ENCODE assay signal across 31 cellular contexts in the genomic region with DNA sequence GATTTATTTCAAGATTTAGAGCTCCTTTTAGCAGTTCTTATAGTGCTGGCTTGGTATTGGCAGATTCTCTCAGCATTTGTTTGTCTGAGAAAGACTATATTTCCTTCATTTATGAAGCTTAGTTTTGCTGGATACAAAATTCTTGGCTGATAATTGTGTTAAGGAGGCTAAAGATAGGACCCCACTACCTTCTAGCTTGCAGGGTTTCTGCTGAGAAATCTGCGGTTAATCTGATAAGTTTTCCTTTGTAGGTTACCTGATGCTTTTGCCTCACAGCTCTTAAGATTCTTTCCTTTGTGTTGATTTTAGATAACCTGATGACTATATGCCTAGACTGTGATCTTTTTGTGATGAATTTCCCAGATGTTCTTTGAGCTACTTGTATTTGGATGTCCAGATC.
"Had no signal": no experiment of that assay in that cellular context is flagged by ENCODE, and none has a peak within 500 bp of the region (broad histone marks: within the 10 kb centered on the region; RNA-seq: fewer than 3 reads in every experiment).

No MANE protein-coding gene starts in this region.

- H3K27me3 ChIP-seq: neural progenitor cell, ovary, spleen, suprapubic skin, testis, tibial artery, transverse colon, upper lobe of right lung, uterus had no signal

- H3K9ac ChIP-seq: neural progenitor cell, parathyroid adenoma had no signal

- H3K4me3 ChIP-seq: neural progenitor cell, ovary, psoas muscle, skin epidermis, smooth muscle cell, spleen, suprapubic skin, testis, tibial artery, transverse colon, upper lobe of right lung, uterus had no signal

- H3K4me3 Mint-ChIP-seq: natural killer cell; nephron; neural progenitor cell; stimulated activated memory B cell treated with anti-CD40 and anti-IgM and Interleukin-4, amounts not matched to agents 10 μg/mL and 1 μg/mL and 100 μg/mL, for 72 hours; stimulated activated naive CD8-positive, alpha-beta T cell treated with anti-CD3 and anti-CD28 coated beads, Interleukin-15, amount 100 ng/mL, for 72 hours; type B pancreatic cell had no signal

- H3K4me1 ChIP-seq: neural progenitor cell, parathyroid adenoma, spleen, suprapubic skin, testis, transverse colon, upper lobe of right lung, uterus had no signal

- H3K27me3 Mint-ChIP-seq: progenitor cell of endocrine pancreas; stimulated activated memory B cell treated with anti-CD40 and anti-IgM and Interleukin-4, amounts not matched to agents 10 μg/mL and 1 μg/mL and 100 μg/mL, for 72 hours; stimulated activated naive CD8-positive, alpha-beta T cell treated with anti-CD3 and anti-CD28 coated beads, Interleukin-15, amount 100 ng/mL, for 72 hours; type B pancreatic cell had no signal

- H3K27ac Mint-ChIP-seq: natural killer cell; nephron; neural progenitor cell; progenitor cell of endocrine pancreas; stimulated activated memory B cell treated with anti-CD40 and anti-IgM and Interleukin-4, amounts not matched to agents 10 μg/mL and 1 μg/mL and 100 μg/mL, for 72 hours; stimulated activated naive CD8-positive, alpha-beta T cell treated with anti-CD3 and anti-CD28 coated beads, Interleukin-15, amount 100 ng/mL, for 72 hours; type B pancreatic cell had no signal

- H3K4me2 ChIP-seq: neural progenitor cell, smooth muscle cell had no signal

- H3K9me3 ChIP-seq: ovary, psoas muscle, suprapubic skin, testis, tibial artery, uterus had no signal

- H3K4me1 Mint-ChIP-seq: natural killer cell; neural progenitor cell; stimulated activated memory B cell treated with anti-CD40 and anti-IgM and Interleukin-4, amounts not matched to agents 10 μg/mL and 1 μg/mL and 100 μg/mL, for 72 hours; stimulated activated naive CD8-positive, alpha-beta T cell treated with anti-CD3 and anti-CD28 coated beads, Interleukin-15, amount 100 ng/mL, for 72 hours had no signal

- ATAC-seq: natural killer cell; psoas muscle; right cardiac atrium; sciatic nerve; stimulated activated memory B cell treated with anti-CD40 and anti-IgM and Interleukin-4, amounts not matched to agents 10 μg/mL and 1 μg/mL and 100 μg/mL, for 72 hours; stimulated activated naive CD8-positive, alpha-beta T cell treated with anti-CD3 and anti-CD28 coated beads, Interleukin-15, amount 100 ng/mL, for 72 hours; stimulated activated naive CD8-positive, alpha-beta T cell treated with anti-CD3 and anti-CD28 coated beads, Interleukin-15, Interleukin-2, amounts not matched to agents 100 U/mL and 50 U/mL, for 24 hours; upper lobe of right lung had no signal

- DNase-seq: natural killer cell; occipital lobe; ovary; posterior cingulate gyrus; psoas muscle; right cardiac atrium; spleen; stimulated activated CD4-positive, alpha-beta T cell treated with anti-CD3 and anti-CD28 coated beads, Interleukin-12 subunit alpha, Interleukin-12 subunit beta, amount 100 ng/mL, for 4 hours; stimulated activated CD4-positive, alpha-beta T cell treated with anti-CD3 and anti-CD28 coated beads, Interleukin-1b, Interleukin-23, amount 100 ng/mL, for 48 hours; stimulated activated CD4-positive, alpha-beta T cell treated with anti-CD3 and anti-CD28 coated beads, Interleukin-4, amount 100 ng/mL, for 1 hour; stimulated activated CD4-positive, alpha-beta T cell treated with anti-CD3 and anti-CD28 coated beads, Interleukin-4, amount 100 ng/mL, for 4 hours; stimulated activated CD8-positive, alpha-beta memory T cell treated with anti-CD3 and anti-CD28 coated beads, Interleukin-4, amount 100 ng/mL, for 48 hours; stimulated activated naive CD4-positive, alpha-beta T cell; stimulated activated naive CD8-positive, alpha-beta T cell treated with anti-CD3 and anti-CD28 coated beads, Interleukin-15, amount 100 ng/mL, for 72 hours; stimulated activated naive CD8-positive, alpha-beta T cell treated with anti-CD3 and anti-CD28 coated beads, Interleukin-15, Interleukin-2, amounts not matched to agents 100 U/mL and 50 U/mL, for 24 hours; substantia nigra; testis; tibial artery; transverse colon; upper lobe of right lung; uterus had no signal

- H2AFZ ChIP-seq: neural progenitor cell, parathyroid adenoma had no signal

- H3K36me3 ChIP-seq: neural progenitor cell, ovary, suprapubic skin, transverse colon, upper lobe of right lung, uterus had no signal

- H3K27ac ChIP-seq: neural progenitor cell, ovary, parathyroid adenoma, psoas muscle, skin epidermis, spleen, suprapubic skin, testis, tibial artery, transverse colon, upper lobe of right lung, uterus had no signal
